In the genomic region with DNA sequence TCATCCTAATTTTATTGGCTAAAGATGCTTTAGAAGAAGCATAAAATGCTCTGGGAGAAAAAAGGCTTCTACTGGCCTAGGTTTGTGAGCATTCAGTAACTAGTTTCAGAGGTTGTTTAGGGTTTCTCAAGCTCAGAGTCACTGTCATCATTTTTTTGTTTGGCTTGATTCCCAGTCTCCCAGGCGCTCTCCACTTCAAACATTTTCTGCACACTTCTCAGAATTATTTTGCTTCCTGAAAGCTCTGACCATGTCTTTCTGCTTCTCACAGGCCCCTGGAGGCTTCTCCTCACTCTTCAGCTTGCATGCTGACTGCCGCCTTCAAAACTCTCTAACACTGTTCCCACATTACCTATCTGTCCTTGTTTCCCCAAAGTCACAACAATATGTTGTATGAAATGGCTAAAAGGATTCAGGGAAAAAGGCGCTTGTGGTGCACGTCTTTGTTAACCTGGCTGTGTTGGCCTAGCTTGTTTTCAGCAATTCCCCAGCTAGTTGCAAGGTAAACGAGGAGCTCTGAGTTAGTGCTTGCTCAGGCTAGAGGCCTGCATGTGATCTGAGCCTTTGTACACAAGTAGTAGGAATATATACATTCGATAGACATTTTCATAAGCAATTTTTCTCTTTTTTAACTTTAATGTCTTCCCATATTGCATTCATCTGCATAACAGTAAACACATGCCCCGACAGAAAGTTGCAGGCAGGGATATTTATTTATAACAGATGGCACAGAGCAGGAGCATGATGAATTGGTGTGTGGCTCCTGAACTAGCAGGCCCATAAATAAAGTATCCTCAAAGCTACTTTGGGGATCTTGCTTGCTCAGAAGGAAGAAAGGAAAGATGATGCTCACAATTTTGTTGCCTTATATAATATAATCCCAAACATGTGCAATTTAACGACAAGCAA, we compare ENCODE assay signal across 9 cellular contexts.
DNase-seq lines count a peak whose midpoint lies in the region; ATAC-seq and TF ChIP-seq lines count a peak whose summit lies in the region.
"Had no signal": no experiment of that assay in that cellular context is flagged by ENCODE, and none has a peak within 500 bp of the region (broad histone marks: within the 10 kb centered on the region; RNA-seq: fewer than 3 reads in every experiment).

No MANE protein-coding gene starts in this region.

- no peaks in the 10 kb centered on the region for H3K36me3 ChIP-seq in BJ (ENCODE audit: control insufficient read depth, insufficient read depth, low read length)
- H3K36me3 ChIP-seq: stomach had no signal

- TF ChIP-seq CTCF in BJ (IDR thresholded peaks at IDR 0.05; ENCODE audit: insufficient read depth, low read depth, low read length) = no peak

- H3K4me3 Mint-ChIP-seq in activated T-helper 2 cell treated with anti-CD3 and anti-CD28 coated beads, Interferon-gamma antibody, Interleukin-2, Interleukin-4, amounts not matched to agents 10 μg/mL and 5 μg/mL and 100 μg/mL, durations not matched to agents 14 hours and 24 hours and 36 hours (ENCODE audit: low read depth) = no peak overlapping the region

- H3K9me3 Mint-ChIP-seq in activated T-helper 2 cell treated with anti-CD3 and anti-CD28 coated beads, Interferon-gamma antibody, Interleukin-2, Interleukin-4, amounts not matched to agents 10 μg/mL and 5 μg/mL and 100 μg/mL, durations not matched to agents 14 hours and 24 hours and 36 hours = no peaks in the 10 kb centered on the region

- no peaks in the 10 kb centered on the region for H3K36me3 Mint-ChIP-seq in activated T-helper 2 cell treated with anti-CD3 and anti-CD28 coated beads, Interferon-gamma antibody, Interleukin-2, Interleukin-4, amounts not matched to agents 10 μg/mL and 5 μg/mL and 100 μg/mL, durations not matched to agents 14 hours and 24 hours and 36 hours (ENCODE audit: low read depth)

- no peak overlapping the region for H3K4me3 ChIP-seq in BJ (ENCODE audit: low read depth, low read length)
- H3K4me3 ChIP-seq: stomach had no signal

- H3K27me3 Mint-ChIP-seq in activated T-helper 2 cell treated with anti-CD3 and anti-CD28 coated beads, Interferon-gamma antibody, Interleukin-2, Interleukin-4, amounts not matched to agents 10 μg/mL and 5 μg/mL and 100 μg/mL, durations not matched to agents 14 hours and 24 hours and 36 hours (ENCODE audit: low read depth) = peaks cover 1% of the 10 kb centered on the region

- POLR2A ChIA-PET in BJ (lab: Charles Lee) = no interaction called here

- intact Hi-C loops in activated T-helper 2 cell treated with anti-CD3 and anti-CD28 coated beads, Interferon-gamma antibody, Interleukin-2, Interleukin-4, amounts not matched to agents 10 μg/mL and 5 μg/mL and 100 μg/mL, durations not matched to agents 14 hours and 24 hours and 36 hours (cut with micrococcal nuclease) = no loop called here

- ATAC-seq in left lobe of liver (peak; percentile 70), HG03439 (IDR thresholded peaks at IDR 0.05; ENCODE audit: unreplicated experiment) (no peak)
- ATAC-seq in stimulated activated naive CD8-positive, alpha-beta T cell treated with anti-CD3 and anti-CD28 coated beads, Interleukin-15, Interleukin-2, amounts not matched to agents 100 U/mL and 50 U/mL, for 24 hours = no peak

- peak; percentile 31 for DNase-seq in BJ (ENCODE audit: low read depth)
- DNase-seq in M059J (ENCODE audit: low read depth) = peak; percentile 44
- DNase-seq in brain pericyte (ENCODE audit: low read depth, low spot score) = peak; percentile 57
- no peak for DNase-seq in left lobe of liver (ENCODE audit: low spot score)
- DNase-seq in stimulated activated naive CD8-positive, alpha-beta T cell treated with anti-CD3 and anti-CD28 coated beads, Interleukin-15, Interleukin-2, amounts not matched to agents 100 U/mL and 50 U/mL, for 24 hours = no peak
- no peak for DNase-seq in DMS114 treated with DMSO at 0.1 percent for 48 hours (lab: John Stamatoyannopoulos, UW; ENCODE audit: unreplicated experiment)
- DNase-seq in activated T-helper 2 cell treated with anti-CD3 and anti-CD28 coated beads, Interferon-gamma antibody, Interleukin-2, Interleukin-4, amounts not matched to agents 10 μg/mL and 5 μg/mL and 100 μg/mL, durations not matched to agents 14 hours and 24 hours and 36 hours (ENCODE audit: low spot score) = no peak
- DNase-seq: stomach had no signal

- CTCF ChIA-PET in BJ (lab: Yijun Ruan, JAX) = interaction anchor here (0.5 to 1.0 kb wide), 5 partner anchors 8 to 178 kb away, joined by 3 read pairs; no protein-coding TSS in a partner anchor

- peaks cover 8% of the 10 kb centered on the region for H3K4me1 Mint-ChIP-seq in activated T-helper 2 cell treated with anti-CD3 and anti-CD28 coated beads, Interferon-gamma antibody, Interleukin-2, Interleukin-4, amounts not matched to agents 10 μg/mL and 5 μg/mL and 100 μg/mL, durations not matched to agents 14 hours and 24 hours and 36 hours (ENCODE audit: low read depth)

- H3K27me3 ChIP-seq in BJ (ENCODE audit: control insufficient read depth, insufficient read depth, low read length) = no peaks in the 10 kb centered on the region
- H3K27me3 ChIP-seq: stomach had no signal

- H3K27ac Mint-ChIP-seq in activated T-helper 2 cell treated with anti-CD3 and anti-CD28 coated beads, Interferon-gamma antibody, Interleukin-2, Interleukin-4, amounts not matched to agents 10 μg/mL and 5 μg/mL and 100 μg/mL, durations not matched to agents 14 hours and 24 hours and 36 hours = no peak overlapping the region

Comparison
In these comparisons a context has a peak if more than half of its experiments do, and no peak if none do; other contexts are left out.
1. DNase-seq: peak in BJ (single experiment), M059J (single experiment) and brain pericyte (single experiment); none in left lobe of liver (single experiment), stimulated activated naive CD8-positive, alpha-beta T cell treated with anti-CD3 and anti-CD28 coated beads, Interleukin-15, Interleukin-2, amounts not matched to agents 100 U/mL and 50 U/mL, for 24 hours (single experiment), DMS114 treated with DMSO at 0.1 percent for 48 hours (single experiment) and activated T-helper 2 cell treated with anti-CD3 and anti-CD28 coated beads, Interferon-gamma antibody, Interleukin-2, Interleukin-4, amounts not matched to agents 10 μg/mL and 5 μg/mL and 100 μg/mL, durations not matched to agents 14 hours and 24 hours and 36 hours (single experiment).